7 cellular contexts compared by ENCODE assay signal in the genomic region with DNA sequence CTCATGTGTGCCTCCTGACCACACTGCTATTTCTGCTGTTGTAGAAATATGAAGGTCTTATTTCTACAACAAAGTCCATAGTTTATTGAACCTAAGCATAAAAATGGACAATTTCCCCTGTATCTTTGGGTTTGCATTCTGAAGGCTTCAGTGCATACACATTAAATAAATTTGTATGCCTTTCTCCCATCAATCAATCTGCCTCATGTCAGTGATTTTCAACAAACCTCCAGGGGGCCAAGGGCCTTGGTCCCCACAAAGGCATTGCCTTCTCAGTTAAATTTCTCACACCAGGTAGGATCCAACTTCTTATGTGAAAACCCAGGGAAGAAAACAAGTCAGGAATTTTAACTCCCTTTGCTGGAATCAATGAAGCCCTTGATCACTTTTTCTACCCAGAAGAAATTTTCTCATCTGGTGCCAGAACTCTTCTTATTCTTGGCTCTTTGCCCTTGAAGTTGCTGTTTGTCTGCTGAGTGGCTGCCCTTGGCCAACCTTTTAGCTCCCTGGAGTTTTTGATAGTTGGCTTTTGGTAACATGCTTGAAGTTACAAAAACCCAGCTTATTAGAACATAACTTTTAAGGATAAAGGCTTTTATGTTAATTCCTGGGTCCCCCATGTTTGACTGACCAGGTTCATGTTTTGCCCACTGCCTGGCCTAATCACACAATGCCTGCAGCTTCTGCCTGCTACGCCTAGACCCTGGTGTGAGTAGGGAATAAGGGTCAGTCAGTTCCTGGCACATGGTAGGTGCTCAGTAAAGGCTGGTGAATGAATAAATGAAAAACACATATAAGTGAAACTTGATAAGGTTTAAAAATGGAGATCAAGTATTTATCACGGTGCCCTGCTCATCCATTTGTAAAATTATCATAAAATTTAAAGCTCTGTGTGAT. TPM values are rescaled to one million over a fixed set of nuclear protein-coding genes. Genes with fewer than 3 reads are reported as not detected.
DNase-seq lines count a peak whose midpoint lies in the region; ATAC-seq and TF ChIP-seq lines count a peak whose summit lies in the region.

No MANE protein-coding gene starts in this region.

- peak; percentile 20 for DNase-seq in GM23338 (ENCODE audit: low spot score)
- DNase-seq in fibroblast of pulmonary artery (ENCODE audit: low read depth), result peak; percentile 75
- peak; percentile 76 for DNase-seq in renal cortical epithelial cell (ENCODE audit: low read depth)
- no peak for DNase-seq in T1000 (lab: John Stamatoyannopoulos, UW)
- DNase-seq in posterior vena cava (ENCODE audit: low spot score), result no peak

- intact Hi-C loops in posterior vena cava (cut with DNase I), result loop anchor here in 1 of 2 donors (5.0 to 10.0 kb wide), 2 partner anchors 222 to 260 kb away; no protein-coding TSS in a partner anchor

- H3K36me3 ChIP-seq in GM23338 (ENCODE audit: insufficient read depth), result no peaks in the 10 kb centered on the region
- H3K36me3 ChIP-seq in SU-DHL-6 (ENCODE audit: low read length), result peaks cover 7% of the 10 kb centered on the region; the same call in 1 of the 2 replicates

- ATAC-seq in GM23338, result peak; percentile 49; the same call in 1 of the 3 replicates
- no peak for ATAC-seq in GM19395 (IDR thresholded peaks at IDR 0.05; ENCODE audit: unreplicated experiment)

- H3K9me2 ChIP-seq in GM23338 (ENCODE audit: insufficient read depth), result no peaks in the 10 kb centered on the region
- H3K9me2 ChIP-seq in SU-DHL-6 (replicated peaks; ENCODE audit: insufficient read depth, low read length), result no peaks in the 10 kb centered on the region

- H3K4me3 ChIP-seq in GM23338, result no peak overlapping the region
- no peak overlapping the region for H3K4me3 ChIP-seq in SU-DHL-6 (ENCODE audit: insufficient read depth, low read length, poor library complexity, severe bottlenecking)
- no peak overlapping the region for H3K4me3 ChIP-seq in fibroblast of pulmonary artery (replicated peaks; ENCODE audit: low read depth, low read length)

- H3K27me3 ChIP-seq in GM23338 (ENCODE audit: insufficient read depth) (no peaks in the 10 kb centered on the region), SU-DHL-6 (ENCODE audit: low read length) (no peaks in the 10 kb centered on the region)

- peaks cover 8% of the 10 kb centered on the region; the same call in 2 of the 3 replicates for H3K4me1 Mint-ChIP-seq in GM23338

- H3F3A ChIP-seq in GM23338 (replicated peaks; ENCODE audit: low read depth) (no peaks in the 10 kb centered on the region), SU-DHL-6 (ENCODE audit: insufficient read depth) (peaks cover 43% of the 10 kb centered on the region)

- no peak overlapping the region for H3K4me3 Mint-ChIP-seq in GM23338

- no peaks in the 10 kb centered on the region for H3K9me3 ChIP-seq in SU-DHL-6 (ENCODE audit: insufficient read depth, low read length)

- no peaks in the 10 kb centered on the region for H3K4me1 ChIP-seq in GM23338 (ENCODE audit: insufficient read depth)

- no peaks in the 10 kb centered on the region for H4K20me1 ChIP-seq in GM23338 (replicated peaks; ENCODE audit: insufficient read depth)
- no peaks in the 10 kb centered on the region for H4K20me1 ChIP-seq in SU-DHL-6 (ENCODE audit: low read depth, low read length)

- H3K9ac ChIP-seq in SU-DHL-6 (ENCODE audit: low read length), result peak overlapping the region; percentile 49

- H2AFZ ChIP-seq in GM23338, result no peak overlapping the region
- no peak overlapping the region for H2AFZ ChIP-seq in SU-DHL-6 (ENCODE audit: low read depth, low read length, severe bottlenecking)

- H3K79me2 ChIP-seq in GM23338 (replicated peaks; ENCODE audit: insufficient read depth) (no peaks in the 10 kb centered on the region), SU-DHL-6 (ENCODE audit: insufficient read depth, low read length) (peaks cover 25% of the 10 kb centered on the region)

- H3K36me3 Mint-ChIP-seq in GM23338 (ENCODE audit: low read depth), result no peaks in the 10 kb centered on the region; the same call in 2 of the 3 replicates

- H3K27ac ChIP-seq in GM23338 (ENCODE audit: low read depth) (no peak overlapping the region), SU-DHL-6 (ENCODE audit: low read depth, low read length) (peak overlapping the region; percentile 87)

- H3K9me3 Mint-ChIP-seq in GM23338, result no peaks in the 10 kb centered on the region

- TF ChIP-seq CTCF in GM23338 (conservative IDR thresholded peaks at IDR 0.05; ENCODE audit: low read depth in 2 of 2) (no peak), SU-DHL-6 (IDR thresholded peaks at IDR 0.05; ENCODE audit: insufficient read depth, low read length, poor library complexity, severe bottlenecking) (no peak), fibroblast of pulmonary artery (IDR thresholded peaks at IDR 0.05; ENCODE audit: low read length, missing control alignments) (peak; percentile 1)

- no peak overlapping the region for H3K27ac Mint-ChIP-seq in GM23338

- no peak overlapping the region for H3K4me2 ChIP-seq in GM23338
- H3K4me2 ChIP-seq in SU-DHL-6 (ENCODE audit: low read depth, low read length, poor library complexity, severe bottlenecking), result peak overlapping the region; percentile 48

- no peaks in the 10 kb centered on the region for H3K27me3 Mint-ChIP-seq in GM23338 (ENCODE audit: insufficient read depth, low read depth, poor library complexity)

TF ChIP-seq in GM23338, 12 proteins besides CTCF, POLR2A, EP300 and RAD21 (continues in another document):
- TF ChIP-seq EZH2 (IDR thresholded peaks at IDR 0.05; ENCODE audit: low read depth, unreplicated experiment) (no peak), STAT1 (IDR thresholded peaks at IDR 0.05; ENCODE audit: unreplicated experiment) (no peak), NANOG (IDR thresholded peaks at IDR 0.05; ENCODE audit: borderline replicate concordance) (no peak), POLR2AphosphoS5 (IDR thresholded peaks at IDR 0.05; ENCODE audit: low read depth) (no peak)
- TF ChIP-seq, protein P1, sequence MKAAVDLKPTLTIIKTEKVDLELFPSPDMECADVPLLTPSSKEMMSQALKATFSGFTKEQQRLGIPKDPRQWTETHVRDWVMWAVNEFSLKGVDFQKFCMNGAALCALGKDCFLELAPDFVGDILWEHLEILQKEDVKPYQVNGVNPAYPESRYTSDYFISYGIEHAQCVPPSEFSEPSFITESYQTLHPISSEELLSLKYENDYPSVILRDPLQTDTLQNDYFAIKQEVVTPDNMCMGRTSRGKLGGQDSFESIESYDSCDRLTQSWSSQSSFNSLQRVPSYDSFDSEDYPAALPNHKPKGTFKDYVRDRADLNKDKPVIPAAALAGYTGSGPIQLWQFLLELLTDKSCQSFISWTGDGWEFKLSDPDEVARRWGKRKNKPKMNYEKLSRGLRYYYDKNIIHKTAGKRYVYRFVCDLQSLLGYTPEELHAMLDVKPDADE (IDR thresholded peaks at IDR 0.05), result no peak

RNA-seq across cellular contexts. Expression of a gene that starts 37.0 kb away (rescaled TPM):
- 1.4 and 5.2 TPM in 2 replicates for total RNA-seq in GM23338 (2014; rRNA removed; shearing (Covaris generic))
- 15.0 and 15.1 TPM in 2 replicates for polyA plus RNA-seq in GM23338 (2016; fragmentation: Nextera tagmentation; extraction: Ambion mirVana)
- total RNA-seq in renal cortical epithelial cell, result 0.17 and 1.6 TPM in 2 replicates
- total RNA-seq in posterior vena cava, result 1 to 10 TPM; 2.7 to 3.3 TPM

Comparison
In these comparisons a context has a peak if more than half of its experiments do, and no peak if none do; other contexts are left out.
1. DNase-seq: peak in GM23338 (single experiment), fibroblast of pulmonary artery (single experiment) and renal cortical epithelial cell (single experiment); none in T1000 (single experiment) and posterior vena cava (single experiment).